10 cellular contexts compared by ENCODE assay signal in genomic region chr5:67095346-67095871, GRCh38.
DNase-seq lines count a peak whose midpoint lies in the region; ATAC-seq, FAIRE-seq and TF ChIP-seq lines count a peak whose summit lies in the region.
"Had no signal": no experiment of that assay in that cellular context is flagged by ENCODE, and none has a peak within 500 bp of the region (broad histone marks: within the 10 kb centered on the region; RNA-seq: fewer than 3 reads in every experiment).

No MANE protein-coding gene starts in this region.

- no peak overlapping the region for H2AFZ ChIP-seq in neural progenitor cell (replicated peaks)

- TF ChIP-seq POLR2A in A549 (IDR thresholded peaks at IDR 0.05; ENCODE audit: low read length) (no peak), gastroesophageal sphincter (IDR thresholded peaks at IDR 0.05) (no peak)

- H3K9me3 ChIP-seq in A549 (no peaks in the 10 kb centered on the region), SJSA1 (replicated peaks) (no peaks in the 10 kb centered on the region), gastroesophageal sphincter (no peaks in the 10 kb centered on the region), neural progenitor cell (ENCODE audit: low read depth) (no peaks in the 10 kb centered on the region)

- H3K27me3 Mint-ChIP-seq in neural progenitor cell (ENCODE audit: insufficient read depth, low read depth) = no peaks in the 10 kb centered on the region

- no peak overlapping the region for H3K4me3 ChIP-seq in A549
- H3K4me3 ChIP-seq in SJSA1 = no peak overlapping the region
- H3K4me3 ChIP-seq in gastroesophageal sphincter = peak overlapping the region in 1 of 2 donors; percentile 22
- H3K4me3 ChIP-seq in neural progenitor cell = no peak overlapping the region

- no peak for TF ChIP-seq RAD21 in A549 (conservative IDR thresholded peaks at IDR 0.05 in 1 of 2, IDR thresholded peaks at IDR 0.05 in 1 of 2)

- H3K36me3 ChIP-seq in SJSA1 (no peaks in the 10 kb centered on the region), gastroesophageal sphincter (peaks cover 0 to 7% of the 10 kb centered on the region in 2 donors), neural progenitor cell (no peaks in the 10 kb centered on the region)

- peaks cover 2% of the 10 kb centered on the region for H3K36me3 Mint-ChIP-seq in neural progenitor cell

- TF ChIP-seq CTCF in A549 (IDR thresholded peaks at IDR 0.05) (no peak), gastroesophageal sphincter (IDR thresholded peaks at IDR 0.05) (no peak), neural progenitor cell (IDR thresholded peaks at IDR 0.05) (no peak), GM10266 (IDR thresholded peaks at IDR 0.05; ENCODE audit: control insufficient read depth, insufficient read depth, low read depth, missing control alignments) (no peak)

- H3K27ac Mint-ChIP-seq in neural progenitor cell = peak overlapping the region; percentile 78

- POLR2A ChIA-PET in A549 (lab: Yijun Ruan, JAX) = no interaction called here

- no peaks in the 10 kb centered on the region for H4K20me1 ChIP-seq in neural progenitor cell (ENCODE audit: low read depth)

- no peak overlapping the region for H3K9ac ChIP-seq in neural progenitor cell

- no peaks in the 10 kb centered on the region for H3K79me2 ChIP-seq in neural progenitor cell (ENCODE audit: low read depth)

- FAIRE-seq in A549 (lab: Jason Lieb, UNC) = no peak
- FAIRE-seq: TTC549 had no signal

- H3K4me2 ChIP-seq in A549 (peak overlapping the region; percentile 56), neural progenitor cell (no peak overlapping the region)

- H3K4me1 Mint-ChIP-seq in neural progenitor cell = peaks cover 32% of the 10 kb centered on the region

- no peak overlapping the region for H3K4me3 Mint-ChIP-seq in neural progenitor cell

- H3K27ac ChIP-seq in A549 (peak overlapping the region; percentile 41 to 60; a peak in 3 of 6 replicates), SJSA1 (0 out of 2 replicates have a peak overlapping the region, but pooled peaks have one; percentile 11), gastroesophageal sphincter (peak overlapping the region; percentile 58 to 78 (median 65)), neural progenitor cell (peak overlapping the region; percentile 67)
- H3K27ac ChIP-seq: foreskin keratinocyte had no signal

- 30% methylated on average over 6 of the region's 6 CpGs for WGBS in A549 (ENCODE audit: missing lambda C conversion rate)
- 10 to 39% methylated on average over 4 to 6 of the region's 6 CpGs for WGBS in gastroesophageal sphincter (ENCODE audit: low coverage in 1 of 2), 2 donors

- CTCF ChIA-PET in A549 (lab: Yijun Ruan, JAX) = no interaction called here

- H3K27me3 ChIP-seq in SJSA1 (replicated peaks) = no peaks in the 10 kb centered on the region
- no peaks in the 10 kb centered on the region for H3K27me3 ChIP-seq in gastroesophageal sphincter
- H3K27me3 ChIP-seq in neural progenitor cell = no peaks in the 10 kb centered on the region
- H3K27me3 ChIP-seq: foreskin keratinocyte had no signal

- peak in 1 of 2 experiments; percentile 50 for DNase-seq in A549 (ENCODE audit: low read depth in 1 of 2, low spot score in 1 of 2)
- DNase-seq in SJSA1 (ENCODE audit: low read depth in 1 of 2, low spot score in 2 of 2) = peak in 1 of 2 experiments; percentile 15
- DNase-seq in neural progenitor cell (ENCODE audit: low spot score) = peak; percentile 19
- no peak for DNase-seq in GM10266 (ENCODE audit: extremely low spot score)
- no peak for DNase-seq in NCI-H1930 (lab: John Stamatoyannopoulos, UW)
- DNase-seq in activated CD4-positive, alpha-beta T cell treated with anti-CD3 and anti-CD28 coated beads for 48 hours = no peak

- TF ChIP-seq EP300 in A549 (IDR thresholded peaks at IDR 0.05) (no peak), gastroesophageal sphincter (IDR thresholded peaks at IDR 0.05) (no peak)

- H3K4me1 ChIP-seq in A549 = peaks cover 19% of the 10 kb centered on the region
- H3K4me1 ChIP-seq in SJSA1 (replicated peaks) = peaks cover 23% of the 10 kb centered on the region
- peaks cover 15 to 59% (median 16%) of the 10 kb centered on the region in 3 donors for H3K4me1 ChIP-seq in gastroesophageal sphincter
- peaks cover 29% of the 10 kb centered on the region for H3K4me1 ChIP-seq in neural progenitor cell

- no peaks in the 10 kb centered on the region for H3K9me3 Mint-ChIP-seq in neural progenitor cell

- peak; percentile 66 to 74; a peak in 5 of 6 replicates for ATAC-seq in A549
- ATAC-seq in gastroesophageal sphincter = peak; percentile 96
- no peak for ATAC-seq in HG03442 (IDR thresholded peaks at IDR 0.05; ENCODE audit: unreplicated experiment)

- H3F3A ChIP-seq in neural progenitor cell (ENCODE audit: low read depth) = peaks cover 15% of the 10 kb centered on the region

TF ChIP-seq in A549, 52 proteins besides CTCF, POLR2A, EP300 and RAD21:
- TF ChIP-seq USF2 (IDR thresholded peaks at IDR 0.05) (no peak), JUNB (IDR thresholded peaks at IDR 0.05) (no peak)

Comparison
In these comparisons a context has a peak if more than half of its experiments do, and no peak if none do; other contexts are left out.
1. H3K27ac ChIP-seq: peak in every context shown above with its lines; median percentile 67 in neural progenitor cell; 65 in gastroesophageal sphincter; 50 in A549; 11 in SJSA1.